In genomic region chr12:71665109-71665476, GRCh38 we compare ENCODE assay signal across 9 cellular contexts.
DNase-seq lines count a peak whose midpoint lies in the region; ATAC-seq and TF ChIP-seq lines count a peak whose summit lies in the region.
"Had no signal": no experiment of that assay in that cellular context is flagged by ENCODE, and none has a peak within 500 bp of the region (broad histone marks: within the 10 kb centered on the region; RNA-seq: fewer than 3 reads in every experiment).

No MANE protein-coding gene starts in this region.

- peaks cover 28% of the 10 kb centered on the region for H3K36me3 Mint-ChIP-seq in central memory CD8-positive, alpha-beta T cell (ENCODE audit: insufficient read depth)
- H3K36me3 Mint-ChIP-seq in nephron (ENCODE audit: low read depth) = peaks cover 19% of the 10 kb centered on the region

- H3K36me3 ChIP-seq in BLaER1 treated with 17β-estradiol and CSF1 and Interleukin-3, amounts not matched to agents 10 nM and 100 nM = peaks cover 0 to 27% (median 15%) of the 10 kb centered on the region in 11 experiments; a peak in 18 of 22 replicates

- H3K4me1 Mint-ChIP-seq in central memory CD8-positive, alpha-beta T cell = peaks cover 43% of the 10 kb centered on the region
- peaks cover 24% of the 10 kb centered on the region for H3K4me1 Mint-ChIP-seq in nephron

- no peaks in the 10 kb centered on the region for H3K9me3 Mint-ChIP-seq in central memory CD8-positive, alpha-beta T cell
- H3K9me3 Mint-ChIP-seq in nephron = no peaks in the 10 kb centered on the region

- H3K27ac ChIP-seq in BLaER1 treated with 17β-estradiol and CSF1 and Interleukin-3, amounts not matched to agents 10 nM and 100 nM = peak overlapping the region; percentile 88 to 98 (median 94)

- H3K27me3 ChIP-seq in BLaER1 treated with 17β-estradiol and CSF1 and Interleukin-3, amounts not matched to agents 10 nM and 100 nM = no peaks in the 10 kb centered on the region

- H3K9ac ChIP-seq in BLaER1 treated with 17β-estradiol and CSF1 and Interleukin-3, amounts not matched to agents 10 nM and 100 nM = peak overlapping the region; percentile 90 to 99 (median 97)

- H3K4me2 ChIP-seq in BLaER1 treated with 17β-estradiol and CSF1 and Interleukin-3, amounts not matched to agents 10 nM and 100 nM = peak overlapping the region; percentile 75 to 95 (median 85)

- peaks cover 27 to 34% (median 32%) of the 10 kb centered on the region in 11 experiments for H4K20me1 ChIP-seq in BLaER1 treated with 17β-estradiol and CSF1 and Interleukin-3, amounts not matched to agents 10 nM and 100 nM

- peak overlapping the region; percentile 83 to 98 (median 89) for H3K4me3 ChIP-seq in BLaER1 treated with 17β-estradiol and CSF1 and Interleukin-3, amounts not matched to agents 10 nM and 100 nM

- no peaks in the 10 kb centered on the region for H3K27me3 Mint-ChIP-seq in central memory CD8-positive, alpha-beta T cell
- H3K27me3 Mint-ChIP-seq in nephron (ENCODE audit: low read depth) = no peaks in the 10 kb centered on the region

- TF ChIP-seq EP300 in Ishikawa (IDR thresholded peaks at IDR 0.05; ENCODE audit: borderline replicate concordance) = no peak

- peak overlapping the region; percentile 100 for H3K4me3 Mint-ChIP-seq in central memory CD8-positive, alpha-beta T cell
- peak overlapping the region; percentile 94 to 98 (median 98) for H3K4me3 Mint-ChIP-seq in nephron

- no peak for TF ChIP-seq RAD21 in Ishikawa (IDR thresholded peaks at IDR 0.05; ENCODE audit: low read depth)

- H3K4me1 ChIP-seq in BLaER1 treated with 17β-estradiol and CSF1 and Interleukin-3, amounts not matched to agents 10 nM and 100 nM = peaks cover 24 to 32% (median 28%) of the 10 kb centered on the region in 10 experiments

- TF ChIP-seq CTCF in nephron (IDR thresholded peaks at IDR 0.05; ENCODE audit: unreplicated experiment in 3 of 3) = no peak

- no peak for ATAC-seq in central memory CD8-positive, alpha-beta T cell (replicated peaks; ENCODE audit: extremely low read depth, poor library complexity, severe bottlenecking)
- ATAC-seq in HG02981 (IDR thresholded peaks at IDR 0.05; ENCODE audit: unreplicated experiment) = no peak

- peak overlapping the region; percentile 100 for H3K27ac Mint-ChIP-seq in central memory CD8-positive, alpha-beta T cell (ENCODE audit: low read depth)
- H3K27ac Mint-ChIP-seq in nephron = peak overlapping the region; percentile 96 to 99 (median 99)

- no peak for DNase-seq in central memory CD8-positive, alpha-beta T cell (ENCODE audit: low spot score in 2 of 2)
- no peak for DNase-seq in activated effector memory CD4-positive, alpha-beta T cell treated with anti-CD3 and anti-CD28 coated beads, Interleukin-2, amount 50 U/mL, for 16 hours
- DNase-seq in DMS153 (lab: John Stamatoyannopoulos, UW) = no peak
- DNase-seq in stimulated activated CD4-positive, alpha-beta T cell treated with anti-CD3 and anti-CD28 coated beads, Interleukin-4, amount 100 ng/mL, for 1 hour = no peak
- DNase-seq: GOT3 had no signal

- no peaks in the 10 kb centered on the region for H3K9me3 ChIP-seq in BLaER1 treated with 17β-estradiol and CSF1 and Interleukin-3, amounts not matched to agents 10 nM and 100 nM (replicated peaks in 1 of 11)

TF ChIP-seq in Ishikawa, 13 proteins besides CTCF, POLR2A, EP300 and RAD21:
- peak; percentile 53; the same call in 1 of the 2 replicates for TF ChIP-seq MAX (IDR thresholded peaks at IDR 0.05)
- TF ChIP-seq NFIC (IDR thresholded peaks at IDR 0.05) = no peak
TF ChIP-seq in Ishikawa: peak in this region for 1.
